Comparison of ENCODE assay signal across 8 cellular contexts in the genomic region with DNA sequence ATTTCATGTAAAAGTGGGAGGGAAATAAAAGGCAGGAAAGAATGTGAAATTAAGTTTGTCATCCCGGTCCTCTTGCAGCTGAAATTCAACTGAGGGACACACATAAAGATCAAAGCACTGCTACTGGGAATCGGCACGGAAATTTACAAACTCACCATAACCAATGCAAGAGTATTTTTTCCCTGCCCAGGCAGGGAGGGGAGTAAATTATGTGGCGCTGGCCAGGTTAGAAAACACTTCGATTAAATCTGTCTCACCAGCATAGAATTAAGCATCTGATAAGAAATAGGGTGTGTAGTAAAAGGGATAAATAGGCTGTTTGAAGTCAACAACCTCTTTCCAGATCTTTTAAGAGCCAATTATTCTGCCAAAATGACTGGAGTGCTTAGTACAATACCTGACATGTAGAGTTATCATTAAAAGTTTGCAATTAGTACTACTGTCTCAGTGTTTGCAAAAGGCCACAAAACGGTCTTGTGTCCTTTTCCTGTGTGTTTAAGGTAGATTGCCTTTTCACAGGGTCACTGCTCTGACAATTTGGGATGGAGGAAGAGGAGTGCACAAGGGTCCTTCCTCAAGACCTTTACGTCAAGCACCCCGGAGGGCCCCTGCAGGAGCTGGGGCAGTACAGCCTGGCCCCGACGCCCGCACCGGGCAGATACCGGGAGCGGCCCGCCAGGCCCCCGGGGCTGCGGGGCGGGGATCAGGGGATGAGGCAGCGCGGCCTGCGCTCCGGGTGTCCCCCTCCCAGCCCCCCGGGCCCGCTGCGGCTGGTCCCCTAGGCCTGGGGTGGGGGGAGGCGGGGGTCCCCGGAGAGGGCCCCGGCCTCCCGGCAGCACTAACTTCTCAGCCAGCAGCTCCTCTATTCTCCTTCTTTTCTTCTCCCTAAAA. TPM values are rescaled to one million over a fixed set of nuclear protein-coding genes. Genes with fewer than 3 reads are reported as not detected.
A peak's percentile ranks its signal among the peaks of the same experiment; 100 is the strongest.
DNase-seq lines count a peak whose midpoint lies in the region; ATAC-seq and TF ChIP-seq lines count a peak whose summit lies in the region.

No MANE protein-coding gene starts in this region.

- peak overlapping the region; percentile 60; the same call in 1 of the 2 replicates for H3K27ac ChIP-seq in HCT116 (ENCODE audit: low read depth, low read length)

- no peaks in the 10 kb centered on the region for H3K27me3 Mint-ChIP-seq in natural killer cell treated with Interleukin-12 subunit alpha and Interleukin-12 subunit beta and Interleukin-15 and Interleukin-18, amount 100 ng/mL, for 72 hours

- H3K9me3 ChIP-seq in HCT116 (ENCODE audit: control insufficient read depth in 1 of 2, insufficient read depth in 1 of 2, low read depth in 1 of 2, low read length in 2 of 2) = no peaks in the 10 kb centered on the region

- H4K20me1 ChIP-seq in HCT116 (ENCODE audit: insufficient read depth) = no peaks in the 10 kb centered on the region

- RAD21 ChIA-PET in HCT116 (lab: Charles Lee; ENCODE audit: low non-redundant PET in 1 of 2, low total read pairs in 2 of 2, uncharacterized antibody in 2 of 2, unreplicated experiment in 2 of 2) = no interaction called here

- peaks cover 37% of the 10 kb centered on the region for H3K79me2 ChIP-seq in HCT116 (ENCODE audit: insufficient read depth, low read length)

- no peak for TF ChIP-seq RAD21 in HCT116 (IDR thresholded peaks at IDR 0.05; ENCODE audit: low read depth)

- intact Hi-C loops in HCT116 (cut with micrococcal nuclease) = loop anchor here (1.0 to 2.0 kb wide), 2 partner anchors 27 to 67 kb away; a partner anchor contains a TSS

- peak overlapping the region; percentile 85 for H3K9ac ChIP-seq in HCT116 (ENCODE audit: low read length)

- H3K27me3 ChIP-seq in HCT116 (ENCODE audit: insufficient read depth, low read length) = no peaks in the 10 kb centered on the region

- DNase-seq in Daoy (ENCODE audit: low read depth) (peak; percentile 8), HCT116 (ENCODE audit: low read depth, low spot score) (no peak), SW480 (ENCODE audit: low spot score) (peak; percentile 8), erythroblast (lab: John Stamatoyannopoulos, UW) (peak; percentile 52 to 64), NCI-H2029 treated with DMSO at 0.1 percent for 48 hours (lab: John Stamatoyannopoulos, UW) (no peak)
- DNase-seq in natural killer cell treated with Interleukin-12 subunit alpha and Interleukin-12 subunit beta and Interleukin-15 and Interleukin-18, amount 100 ng/mL, for 72 hours (ENCODE audit: low spot score) = no peak

- ATAC-seq in HCT116 (peak; percentile 46), GM21786 (IDR thresholded peaks at IDR 0.05; ENCODE audit: unreplicated experiment) (no peak), HG02884 (IDR thresholded peaks at IDR 0.05; ENCODE audit: unreplicated experiment) (no peak)
- ATAC-seq in natural killer cell treated with Interleukin-12 subunit alpha and Interleukin-12 subunit beta and Interleukin-15 and Interleukin-18, amount 100 ng/mL, for 72 hours = peak; percentile 3 to 39

- H3K4me3 ChIP-seq in HCT116 (replicated peaks in 1 of 2; ENCODE audit: low read depth in 1 of 2, low read length in 2 of 2) = peak overlapping the region; percentile 67 to 78

- H3K27ac Mint-ChIP-seq in natural killer cell treated with Interleukin-12 subunit alpha and Interleukin-12 subunit beta and Interleukin-15 and Interleukin-18, amount 100 ng/mL, for 72 hours = peak overlapping the region; percentile 76 to 82

- peaks cover 22 to 44% of the 10 kb centered on the region in 2 experiments for H3K4me1 ChIP-seq in HCT116 (ENCODE audit: control insufficient read depth in 1 of 2, insufficient read depth in 2 of 2, low read length in 2 of 2)

- peak overlapping the region; percentile 95 for H3K4me2 ChIP-seq in HCT116 (ENCODE audit: low read length)

- no peaks in the 10 kb centered on the region for H3K9me2 ChIP-seq in HCT116 (ENCODE audit: insufficient read depth)

- POLR2A ChIA-PET in HCT116 (lab: Charles Lee) = no interaction called here

- no peaks in the 10 kb centered on the region for H3K9me3 Mint-ChIP-seq in natural killer cell treated with Interleukin-12 subunit alpha and Interleukin-12 subunit beta and Interleukin-15 and Interleukin-18, amount 100 ng/mL, for 72 hours

- CTCF ChIA-PET in HCT116 (lab: Charles Lee) = no interaction called here

- peak overlapping the region; percentile 97 for H3K4me3 Mint-ChIP-seq in natural killer cell treated with Interleukin-12 subunit alpha and Interleukin-12 subunit beta and Interleukin-15 and Interleukin-18, amount 100 ng/mL, for 72 hours

- peaks cover 42 to 58% of the 10 kb centered on the region in 2 donors for H3K4me1 Mint-ChIP-seq in natural killer cell treated with Interleukin-12 subunit alpha and Interleukin-12 subunit beta and Interleukin-15 and Interleukin-18, amount 100 ng/mL, for 72 hours (ENCODE audit: low read depth in 2 of 2)

- peaks cover 8% of the 10 kb centered on the region for H3K36me3 Mint-ChIP-seq in natural killer cell treated with Interleukin-12 subunit alpha and Interleukin-12 subunit beta and Interleukin-15 and Interleukin-18, amount 100 ng/mL, for 72 hours

- no peak for TF ChIP-seq CTCF in HCT116 (IDR thresholded peaks at IDR 0.05 in 2 of 3, conservative IDR thresholded peaks at IDR 0.05 in 1 of 3; ENCODE audit: borderline replicate concordance in 1 of 3, insufficient read depth in 1 of 3, low read depth in 2 of 3, low read length in 2 of 3)

- no peaks in the 10 kb centered on the region for H3K36me3 ChIP-seq in HCT116 (ENCODE audit: control insufficient read depth in 1 of 2, insufficient read depth in 2 of 2, low read length in 2 of 2)

- no peak for TF ChIP-seq POLR2A in HCT116 (IDR thresholded peaks at IDR 0.05; ENCODE audit: borderline replicate concordance, extremely low read depth, insufficient read depth, insufficient read length)
- TF ChIP-seq POLR2A in erythroblast (IDR thresholded peaks at IDR 0.05; ENCODE audit: low read length) = no peak

- H2AFZ ChIP-seq in HCT116 (ENCODE audit: low read depth, low read length, poor library complexity, severe bottlenecking) = no peak overlapping the region

- TSS peak; percentile 73 for BruUV-seq in HCT116 (replicated peaks; lab: Mats Ljungman, UMichigan)

TF ChIP-seq in HCT116, 20 proteins besides CTCF, POLR2A, EP300 and RAD21:
- TF ChIP-seq EZH2phosphoT487 (IDR thresholded peaks at IDR 0.05; ENCODE audit: borderline replicate concordance) (no peak), JUND (IDR thresholded peaks at IDR 0.05) (no peak), FOSL1 (IDR thresholded peaks at IDR 0.05; ENCODE audit: low read depth) (no peak), ZFX (IDR thresholded peaks at IDR 0.05) (peak; percentile 75), POLR2AphosphoS5 (IDR thresholded peaks at IDR 0.05; ENCODE audit: low read depth, low read length) (no peak), SRF (IDR thresholded peaks at IDR 0.05; ENCODE audit: low read depth) (no peak), CEBPB (IDR thresholded peaks at IDR 0.05; ENCODE audit: low read depth) (no peak), SP1 (IDR thresholded peaks at IDR 0.05; ENCODE audit: low read depth) (no peak), YY1 (IDR thresholded peaks at IDR 0.05; ENCODE audit: extremely low read depth, insufficient replicate concordance, low read depth, low read length) (no peak), TCF7L2 (IDR thresholded peaks at IDR 0.05; ENCODE audit: borderline replicate concordance, extremely low read depth, insufficient read depth, insufficient read length) (peak; percentile 42), ELF1 (IDR thresholded peaks at IDR 0.05; ENCODE audit: borderline replicate concordance, low read depth) (no peak), CBX3 (IDR thresholded peaks at IDR 0.05; ENCODE audit: low read depth) (no peak)
- TF ChIP-seq, protein P1, sequence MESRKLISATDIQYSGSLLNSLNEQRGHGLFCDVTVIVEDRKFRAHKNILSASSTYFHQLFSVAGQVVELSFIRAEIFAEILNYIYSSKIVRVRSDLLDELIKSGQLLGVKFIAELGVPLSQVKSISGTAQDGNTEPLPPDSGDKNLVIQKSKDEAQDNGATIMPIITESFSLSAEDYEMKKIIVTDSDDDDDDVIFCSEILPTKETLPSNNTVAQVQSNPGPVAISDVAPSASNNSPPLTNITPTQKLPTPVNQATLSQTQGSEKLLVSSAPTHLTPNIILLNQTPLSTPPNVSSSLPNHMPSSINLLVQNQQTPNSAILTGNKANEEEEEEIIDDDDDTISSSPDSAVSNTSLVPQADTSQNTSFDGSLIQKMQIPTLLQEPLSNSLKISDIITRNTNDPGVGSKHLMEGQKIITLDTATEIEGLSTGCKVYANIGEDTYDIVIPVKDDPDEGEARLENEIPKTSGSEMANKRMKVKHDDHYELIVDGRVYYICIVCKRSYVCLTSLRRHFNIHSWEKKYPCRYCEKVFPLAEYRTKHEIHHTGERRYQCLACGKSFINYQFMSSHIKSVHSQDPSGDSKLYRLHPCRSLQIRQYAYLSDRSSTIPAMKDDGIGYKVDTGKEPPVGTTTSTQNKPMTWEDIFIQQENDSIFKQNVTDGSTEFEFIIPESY (IDR thresholded peaks at IDR 0.05; ENCODE audit: extremely low read depth, insufficient replicate concordance, low read length) = no peak
- TF ChIP-seq, protein P2, sequence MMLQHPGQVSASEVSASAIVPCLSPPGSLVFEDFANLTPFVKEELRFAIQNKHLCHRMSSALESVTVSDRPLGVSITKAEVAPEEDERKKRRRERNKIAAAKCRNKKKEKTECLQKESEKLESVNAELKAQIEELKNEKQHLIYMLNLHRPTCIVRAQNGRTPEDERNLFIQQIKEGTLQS (IDR thresholded peaks at IDR 0.05) = no peak

RNA-seq across cellular contexts. Expression of a gene that starts 0.7 kb away (rescaled TPM):
- total RNA-seq in Daoy (2014; rRNA removed; shearing (Covaris generic)) = 59.1 and 71.0 TPM in 2 replicates
- 45.6 TPM for total RNA-seq in HCT116 (2021; ENCODE audit: unreplicated experiment)
- polyA plus RNA-seq in HCT116 (2012) = 18.8 and 23.5 TPM in 2 replicates
- total RNA-seq in natural killer cell treated with Interleukin-12 subunit alpha and Interleukin-12 subunit beta and Interleukin-15 and Interleukin-18, amount 100 ng/mL, for 72 hours = 100 to 1,000 TPM in 1 of 2 donors, 10 to 100 TPM in 1; 93.4 to 111 TPM

RNA-seq across cellular contexts. Expression of a gene that starts 5.2 kb away (rescaled TPM):
- 31.6 and 36.2 TPM in 2 replicates for total RNA-seq in Daoy (2014; rRNA removed; shearing (Covaris generic))
- total RNA-seq in HCT116 (2021; ENCODE audit: unreplicated experiment) = 30.0 TPM
- 27.6 and 31.4 TPM in 2 replicates for polyA plus RNA-seq in HCT116 (2012)
- 100 to 1,000 TPM; 110 to 135 TPM for total RNA-seq in natural killer cell treated with Interleukin-12 subunit alpha and Interleukin-12 subunit beta and Interleukin-15 and Interleukin-18, amount 100 ng/mL, for 72 hours

RNA-seq across cellular contexts. Expression of a gene that starts 27.4 kb away (rescaled TPM):
- total RNA-seq in Daoy (2014; rRNA removed; shearing (Covaris generic)) = 11.0 and 19.3 TPM in 2 replicates
- total RNA-seq in HCT116 (2021; ENCODE audit: unreplicated experiment) = 27.3 TPM
- polyA plus RNA-seq in HCT116 (2012) = 16.6 and 29.0 TPM in 2 replicates
- total RNA-seq in natural killer cell treated with Interleukin-12 subunit alpha and Interleukin-12 subunit beta and Interleukin-15 and Interleukin-18, amount 100 ng/mL, for 72 hours = 10 to 100 TPM; 42.2 to 43.7 TPM

RNA-seq across cellular contexts. Expression of a gene that starts 42.9 kb away (rescaled TPM):
- not detected in 2 replicates for total RNA-seq in Daoy (2014; rRNA removed; shearing (Covaris generic))
- not detected for total RNA-seq in HCT116 (2021; ENCODE audit: unreplicated experiment)
- polyA plus RNA-seq in HCT116 (2012) = not detected in 2 replicates
- not detected for total RNA-seq in natural killer cell treated with Interleukin-12 subunit alpha and Interleukin-12 subunit beta and Interleukin-15 and Interleukin-18, amount 100 ng/mL, for 72 hours

Comparison
In these comparisons a context has a peak if more than half of its experiments do, and no peak if none do; other contexts are left out.
1. DNase-seq: peak in Daoy (single experiment), SW480 (single experiment) and erythroblast (2 of 2); none in HCT116 (single experiment), natural killer cell treated with Interleukin-12 subunit alpha and Interleukin-12 subunit beta and Interleukin-15 and Interleukin-18, amount 100 ng/mL, for 72 hours (single experiment) and NCI-H2029 treated with DMSO at 0.1 percent for 48 hours (single experiment).
2. ATAC-seq: peak in HCT116 (single experiment) and natural killer cell treated with Interleukin-12 subunit alpha and Interleukin-12 subunit beta and Interleukin-15 and Interleukin-18, amount 100 ng/mL, for 72 hours (2 of 2); none in GM21786 (single experiment) and HG02884 (single experiment).